In the genomic region with DNA sequence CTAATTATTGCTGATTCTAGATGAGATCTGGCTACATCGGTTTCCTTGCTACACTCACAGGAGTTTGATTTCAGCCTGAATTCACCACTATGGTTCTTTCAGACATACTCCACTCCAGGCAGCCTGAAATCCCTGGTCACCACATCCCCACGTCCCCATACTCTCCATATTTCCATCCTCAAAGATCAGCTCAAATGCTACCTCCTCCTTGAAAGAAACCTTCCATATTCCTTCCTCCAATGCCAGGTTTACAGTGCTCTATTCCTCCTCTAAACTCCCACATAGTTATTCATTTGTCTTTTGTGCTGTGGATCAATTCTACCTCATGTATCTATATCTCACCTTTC, we compare ENCODE assay signal across 11 cellular contexts.
"Had no signal": no experiment of that assay in that cellular context is flagged by ENCODE, and none has a peak within 500 bp of the region (broad histone marks: within the 10 kb centered on the region; RNA-seq: fewer than 3 reads in every experiment).

No MANE protein-coding gene starts in this region.

- H3K27ac ChIP-seq: gastrocnemius medialis, heart right ventricle, neutrophil, right atrium auricular region, tibial nerve had no signal

- H3K36me3 ChIP-seq: gastrocnemius medialis, heart right ventricle, neutrophil, right atrium auricular region, tibial nerve had no signal

- H3K27me3 ChIP-seq: gastrocnemius medialis, right atrium auricular region, tibial nerve had no signal

- H3K4me1 Mint-ChIP-seq: activated naive CD4-positive, alpha-beta T cell treated with anti-CD3 and anti-CD28 coated beads, Interleukin-2, amount 50 U/mL, for 24 hours had no signal

- H3K4me3 Mint-ChIP-seq: activated naive CD4-positive, alpha-beta T cell treated with anti-CD3 and anti-CD28 coated beads, Interleukin-2, amount 50 U/mL, for 24 hours had no signal

- H3K9me3 Mint-ChIP-seq: activated naive CD4-positive, alpha-beta T cell treated with anti-CD3 and anti-CD28 coated beads, Interleukin-2, amount 50 U/mL, for 24 hours had no signal

- H3K36me3 Mint-ChIP-seq: activated naive CD4-positive, alpha-beta T cell treated with anti-CD3 and anti-CD28 coated beads, Interleukin-2, amount 50 U/mL, for 24 hours had no signal

- H3K4me1 ChIP-seq: right atrium auricular region had no signal

- DNase-seq: activated CD4-positive, alpha-beta T cell treated with anti-CD3 and anti-CD28 coated beads, Interleukin-2, amount 50 U/mL, for 1 hour; activated effector memory CD4-positive, alpha-beta T cell treated with Interleukin-2 at 50 U/mL for 16 hours; activated T-cell treated with anti-CD3 and anti-CD28 coated beads for 4 hours; gastrocnemius medialis; heart right ventricle; T-helper 2 cell had no signal

- H3K4me3 ChIP-seq: gastrocnemius medialis, heart right ventricle, right atrium auricular region, smooth muscle cell, tibial nerve had no signal

- H3K9me3 ChIP-seq: gastrocnemius medialis, heart right ventricle, neutrophil, right atrium auricular region, tibial nerve had no signal

- H3K4me2 ChIP-seq: smooth muscle cell had no signal

- H3K27ac Mint-ChIP-seq: activated naive CD4-positive, alpha-beta T cell treated with anti-CD3 and anti-CD28 coated beads, Interleukin-2, amount 50 U/mL, for 24 hours had no signal

- ATAC-seq: gastrocnemius medialis had no signal
